Comparison of ENCODE assay signal across 19 cellular contexts in the genomic region with DNA sequence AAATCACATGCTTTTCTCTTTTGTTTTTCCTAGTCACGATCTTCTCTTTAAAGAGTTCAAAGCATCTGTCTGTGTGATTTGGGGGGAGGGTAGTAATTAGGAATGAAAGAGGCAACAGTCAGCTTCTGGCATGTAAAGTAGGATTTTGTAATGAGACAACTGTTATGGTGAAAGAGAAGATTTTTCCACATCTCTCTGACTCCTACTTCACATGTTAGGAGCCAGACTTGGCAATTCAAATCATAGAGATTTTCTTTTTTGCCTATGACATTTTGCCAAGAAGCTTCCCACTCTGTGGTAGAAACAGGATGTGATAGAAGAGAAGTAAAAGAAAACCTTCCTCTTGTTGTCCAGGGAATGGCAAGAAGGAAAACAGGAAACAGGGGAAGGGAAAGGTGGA. TPM values are rescaled to one million over a fixed set of nuclear protein-coding genes. Genes with fewer than 3 reads are reported as not detected.
A peak's percentile ranks its signal among the peaks of the same experiment; 100 is the strongest.
DNase-seq lines count a peak whose midpoint lies in the region; ATAC-seq and TF ChIP-seq lines count a peak whose summit lies in the region.
"Had no signal": no experiment of that assay in that cellular context is flagged by ENCODE, and none has a peak within 500 bp of the region (broad histone marks: within the 10 kb centered on the region; RNA-seq: fewer than 3 reads in every experiment).

No MANE protein-coding gene starts in this region.

- no peak overlapping the region for H3K4me3 Mint-ChIP-seq in endothelial cell (ENCODE audit: unreplicated experiment)
- H3K4me3 Mint-ChIP-seq: naive thymus-derived CD8-positive, alpha-beta T cell had no signal

- peaks cover 27% of the 10 kb centered on the region for H3K4me1 Mint-ChIP-seq in endothelial cell (ENCODE audit: unreplicated experiment)
- H3K4me1 Mint-ChIP-seq: naive thymus-derived CD8-positive, alpha-beta T cell had no signal

- H3K9me3 Mint-ChIP-seq in endothelial cell (ENCODE audit: unreplicated experiment): no peaks in the 10 kb centered on the region
- H3K9me3 Mint-ChIP-seq: naive thymus-derived CD8-positive, alpha-beta T cell had no signal

- in situ Hi-C loops in ACHN (cut with HindIII; ENCODE audit: low pct_ligation_motif_present, low pct_unique_long_range_greater_than_20kb, low sequenced_read_pairs) (no loop called here), transverse colon (cut with MboI; ENCODE audit: low pct_ligation_motif_present in 1 of 4, low pct_unique_long_range_greater_than_20kb in 1 of 4, low sequenced_read_pairs in 3 of 4) (loop anchor here in 1 of 4 donors (25.0 kb wide), 1 partner anchor 505 kb away; no protein-coding TSS in a partner anchor)

- peaks cover 3% of the 10 kb centered on the region for H3K27me3 Mint-ChIP-seq in endothelial cell (ENCODE audit: unreplicated experiment)

- no peak for TF ChIP-seq POLR2A in right lobe of liver (IDR thresholded peaks at IDR 0.05)
- TF ChIP-seq POLR2A in transverse colon (IDR thresholded peaks at IDR 0.05): no peak

- peak; percentile 70 for DNase-seq in AG08395 (ENCODE audit: low spot score)
- peak; percentile 75 for DNase-seq in NCI-H226
- DNase-seq in endothelial cell (ENCODE audit: low spot score): no peak
- peak; percentile 46 for DNase-seq in medulla oblongata (ENCODE audit: extremely low spot score)
- DNase-seq in ACHN: no peak
- no peak for DNase-seq in right lobe of liver
- DNase-seq in transverse colon: no peak
- DNase-seq: activated CD4-positive, CD25-positive, alpha-beta regulatory T cell treated with anti-CD3 and anti-CD28 coated beads, Interleukin-2, amount 50 U/mL, for 72 hours; COR-L47; esophagus squamous epithelium; left ventricle myocardium superior; naive thymus-derived CD8-positive, alpha-beta T cell; NCI-H1436; NCI-H2227 treated with DMSO at 0.1 percent for 48 hours; stimulated activated CD4-positive, alpha-beta T cell treated with anti-CD3 and anti-CD28 coated beads, Interleukin-15, amount 100 ng/mL, for 24 hours; stomach; T-helper 2 cell had no signal

- no peaks in the 10 kb centered on the region for H3K4me1 ChIP-seq in right lobe of liver
- H3K4me1 ChIP-seq in transverse colon: no peaks in the 10 kb centered on the region
- H3K4me1 ChIP-seq: prostate gland, stomach had no signal

- H3K36me3 ChIP-seq in right lobe of liver: no peaks in the 10 kb centered on the region
- no peaks in the 10 kb centered on the region for H3K36me3 ChIP-seq in transverse colon
- H3K36me3 ChIP-seq: esophagus squamous epithelium, prostate gland, stomach had no signal

- 67% methylated on average over 1 of the region's 1 CpG for WGBS in right lobe of liver (ENCODE audit: insufficient coverage, low coverage, low lambda C conversion rate, missing lambda C conversion rate)
- 40 to 50% methylated on average over 1 of the region's 1 CpG for WGBS in transverse colon (ENCODE audit: low coverage in 1 of 2), 2 donors

- H3K36me3 Mint-ChIP-seq in endothelial cell (ENCODE audit: low read depth, unreplicated experiment): no peaks in the 10 kb centered on the region
- H3K36me3 Mint-ChIP-seq: naive thymus-derived CD8-positive, alpha-beta T cell had no signal

- H3K9me3 ChIP-seq in right lobe of liver (no peaks in the 10 kb centered on the region), transverse colon (no peaks in the 10 kb centered on the region)
- H3K9me3 ChIP-seq: esophagus squamous epithelium, prostate gland, stomach had no signal

- H3K27ac ChIP-seq in right lobe of liver (no peak overlapping the region), transverse colon (no peak overlapping the region)
- H3K27ac ChIP-seq: prostate gland, stomach had no signal

- intact Hi-C loops in right lobe of liver (cut with DNase I) (no loop called here), transverse colon (cut with DNase I; ENCODE audit: low total_unique reads) (no loop called here)

- H3K4me3 ChIP-seq in right lobe of liver (no peak overlapping the region), transverse colon (no peak overlapping the region)
- H3K4me3 ChIP-seq: esophagus squamous epithelium, prostate gland, stomach had no signal

- H3K27ac Mint-ChIP-seq in endothelial cell (ENCODE audit: unreplicated experiment): peak overlapping the region; percentile 16
- H3K27ac Mint-ChIP-seq: naive thymus-derived CD8-positive, alpha-beta T cell had no signal

- TF ChIP-seq CTCF in endothelial cell (IDR thresholded peaks at IDR 0.05; ENCODE audit: unreplicated experiment) (no peak), right lobe of liver (IDR thresholded peaks at IDR 0.05) (no peak), transverse colon (IDR thresholded peaks at IDR 0.05) (no peak)

- H3K27me3 ChIP-seq in right lobe of liver: no peaks in the 10 kb centered on the region
- H3K27me3 ChIP-seq in transverse colon: peaks cover 41% of the 10 kb centered on the region
- H3K27me3 ChIP-seq: esophagus squamous epithelium had no signal

- no peak for TF ChIP-seq EP300 in transverse colon (IDR thresholded peaks at IDR 0.05; ENCODE audit: low read depth)

- ATAC-seq in right lobe of liver (no peak), HG02642 (IDR thresholded peaks at IDR 0.05; ENCODE audit: poor library complexity, unreplicated experiment) (no peak)
- ATAC-seq: left ventricle myocardium superior; naive thymus-derived CD8-positive, alpha-beta T cell had no signal

RNA-seq across cellular contexts. Expression of gene KLHL7, which starts 38.3 kb away (rescaled TPM):
- total RNA-seq in endothelial cell (ENCODE audit: unreplicated experiment) (44.8 TPM), right lobe of liver (1 to 10 TPM; 6.3 to 9.1 (median 7.5) TPM), transverse colon (10 to 100 TPM in 3 of 4 donors, 1 to 10 TPM in 1; 9.2 to 27.4 (median 25.3) TPM)

RNA-seq across cellular contexts. Expression of gene HYCC1, which starts 53.3 kb away (rescaled TPM):
- total RNA-seq in endothelial cell (ENCODE audit: unreplicated experiment) (93.8 TPM), right lobe of liver (10 to 100 TPM in 5 of 6 experiments, 1 to 10 TPM in 1; 8.1 to 15.4 (median 13.9) TPM), transverse colon (10 to 100 TPM in 1 of 4 donors, 1 to 10 TPM in 3; 3.7 to 19.8 (median 8.5) TPM)

Comparison
In these comparisons a context has a peak if more than half of its experiments do, and no peak if none do; other contexts are left out.
1. DNase-seq: peak in AG08395 (single experiment), NCI-H226 (single experiment) and medulla oblongata (single experiment); none in endothelial cell (single experiment), ACHN (single experiment), right lobe of liver (0 of 3) and transverse colon (single experiment).